Comparison of ENCODE assay signal across 5 cellular contexts in the genomic region with DNA sequence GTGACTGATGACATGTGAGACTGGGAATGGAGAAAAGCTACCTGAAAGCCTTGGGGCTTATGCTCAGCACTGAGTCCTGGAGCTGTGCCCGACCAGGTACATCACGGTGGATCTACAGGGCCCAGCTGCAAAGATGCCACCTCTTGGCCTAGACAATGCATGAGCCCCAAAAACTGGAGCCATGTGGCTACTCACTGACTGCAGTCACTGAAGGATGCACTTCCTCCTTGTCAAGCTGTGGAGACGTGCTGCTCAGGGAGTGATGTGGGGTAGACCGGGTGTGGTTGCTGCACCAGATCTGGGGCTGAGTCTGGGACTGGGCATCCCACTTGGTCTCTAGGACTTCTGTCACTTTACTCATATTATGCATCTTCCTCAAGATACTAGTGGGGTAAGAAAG. TPM values are rescaled to one million over a fixed set of nuclear protein-coding genes. Genes with fewer than 3 reads are reported as not detected.
"Had no signal": no experiment of that assay in that cellular context is flagged by ENCODE, and none has a peak within 500 bp of the region (broad histone marks: within the 10 kb centered on the region; RNA-seq: fewer than 3 reads in every experiment).

No MANE protein-coding gene starts in this region.

RNA-seq across cellular contexts. Expression of a gene that starts 55.8 kb away (rescaled TPM):
- total RNA-seq: dermis microvascular lymphatic vessel endothelial cell, endodermal cell, glomerular endothelial cell, kidney epithelial cell, lung microvascular endothelial cell had no signal
